14 cellular contexts compared by ENCODE assay signal in the genomic region with DNA sequence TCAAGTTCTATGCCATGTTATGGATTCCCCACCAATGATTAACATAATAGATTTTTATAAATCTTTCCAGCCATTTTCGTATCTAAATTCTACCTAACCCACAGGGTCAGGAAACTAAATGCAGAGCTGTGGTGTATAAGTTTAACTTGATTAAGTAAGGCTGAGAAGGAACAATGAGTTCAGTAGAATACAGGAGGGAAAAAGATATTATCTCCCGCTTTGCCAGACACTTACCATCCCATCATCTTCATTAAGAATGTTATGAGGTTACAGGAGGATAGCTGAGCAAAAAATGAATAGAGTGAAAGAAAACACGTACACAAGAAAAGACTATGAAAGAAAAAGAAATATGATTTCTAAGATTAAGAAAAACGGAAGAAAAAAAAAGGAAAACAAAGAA. TPM values are rescaled to one million over a fixed set of nuclear protein-coding genes. Genes with fewer than 3 reads are reported as not detected.
DNase-seq lines count a peak whose midpoint lies in the region; ATAC-seq and TF ChIP-seq lines count a peak whose summit lies in the region.
"Had no signal": no experiment of that assay in that cellular context is flagged by ENCODE, and none has a peak within 500 bp of the region (broad histone marks: within the 10 kb centered on the region; RNA-seq: fewer than 3 reads in every experiment).

No MANE protein-coding gene starts in this region.

- peaks cover 4 to 6% (median 5%) of the 10 kb centered on the region in 3 experiments for H3K36me3 ChIP-seq in naive thymus-derived CD4-positive, alpha-beta T cell (ENCODE audit: control insufficient read depth in 2 of 3, insufficient read depth in 3 of 3, low read length in 3 of 3)
- peaks cover 8% of the 10 kb centered on the region for H3K36me3 ChIP-seq in OCI-LY7 (ENCODE audit: insufficient read depth, low read length)

- no peaks in the 10 kb centered on the region for H3K27me3 ChIP-seq in naive thymus-derived CD4-positive, alpha-beta T cell (ENCODE audit: control insufficient read depth in 2 of 2, insufficient read depth in 2 of 2, low read length in 2 of 2)

- no peaks in the 10 kb centered on the region for H3K9me3 ChIP-seq in naive thymus-derived CD4-positive, alpha-beta T cell (ENCODE audit: control insufficient read depth in 2 of 3, low read length in 3 of 3)
- H3K9me3 ChIP-seq in OCI-LY7 (ENCODE audit: low read length): no peaks in the 10 kb centered on the region
- H3K9me3 ChIP-seq: Caco-2, HAP-1 had no signal

- H3K9me3 Mint-ChIP-seq in activated naive CD8-positive, alpha-beta T cell (ENCODE audit: low read depth): no peaks in the 10 kb centered on the region
- H3K9me3 Mint-ChIP-seq in activated naive CD8-positive, alpha-beta T cell treated with anti-CD3 and anti-CD28 coated beads, Interleukin-2, amount 50 U/mL, for 24 hours: no peaks in the 10 kb centered on the region
- H3K9me3 Mint-ChIP-seq in naive thymus-derived CD4-positive, alpha-beta T cell: no peaks in the 10 kb centered on the region
- H3K9me3 Mint-ChIP-seq: CD8-positive, alpha-beta T cell; HFFc6 had no signal

- H3K4me1 Mint-ChIP-seq in activated naive CD8-positive, alpha-beta T cell (ENCODE audit: low read depth): peaks cover 8% of the 10 kb centered on the region
- H3K4me1 Mint-ChIP-seq in activated naive CD8-positive, alpha-beta T cell treated with anti-CD3 and anti-CD28 coated beads, Interleukin-2, amount 50 U/mL, for 24 hours: peaks cover 3% of the 10 kb centered on the region
- H3K4me1 Mint-ChIP-seq in naive thymus-derived CD4-positive, alpha-beta T cell: peaks cover 0 to 18% (median 8%) of the 10 kb centered on the region in 7 donors

- POLR2A ChIA-PET in naive thymus-derived CD4-positive, alpha-beta T cell (lab: Charles Lee): no interaction called here
- POLR2A ChIA-PET in OCI-LY7 (lab: Charles Lee): interaction anchor here (1.0 kb wide), 1 partner anchor 11 kb away, joined by 3 read pairs; no protein-coding TSS in a partner anchor

- H2AFZ ChIP-seq in OCI-LY7 (ENCODE audit: low read length): no peak overlapping the region

- CTCF ChIA-PET in naive thymus-derived CD4-positive, alpha-beta T cell (lab: Charles Lee): no interaction called here
- CTCF ChIA-PET in OCI-LY7 (lab: Charles Lee; ENCODE audit: unreplicated experiment): no interaction called here

- no peaks in the 10 kb centered on the region for H3K79me2 ChIP-seq in OCI-LY7 (ENCODE audit: insufficient read depth, low read depth, low read length)

- no peak for TF ChIP-seq CTCF in OCI-LY7 (conservative IDR thresholded peaks at IDR 0.05; ENCODE audit: low read length)

- H4K20me1 ChIP-seq in OCI-LY7 (ENCODE audit: insufficient read depth, low read length): no peaks in the 10 kb centered on the region

- peaks cover 2% of the 10 kb centered on the region for H3K36me3 Mint-ChIP-seq in activated naive CD8-positive, alpha-beta T cell
- H3K36me3 Mint-ChIP-seq in activated naive CD8-positive, alpha-beta T cell treated with anti-CD3 and anti-CD28 coated beads, Interleukin-2, amount 50 U/mL, for 24 hours (ENCODE audit: low read depth): peaks cover 32% of the 10 kb centered on the region
- H3K36me3 Mint-ChIP-seq in naive thymus-derived CD4-positive, alpha-beta T cell: peaks cover 4 to 41% (median 21%) of the 10 kb centered on the region in 5 donors

- H3K4me3 ChIP-seq in naive thymus-derived CD4-positive, alpha-beta T cell (ENCODE audit: low read length): no peak overlapping the region
- no peak overlapping the region for H3K4me3 ChIP-seq in OCI-LY7 (ENCODE audit: low read depth, low read length, poor library complexity, severe bottlenecking)
- H3K4me3 ChIP-seq: HAP-1 had no signal

- H3K27me3 Mint-ChIP-seq in activated naive CD8-positive, alpha-beta T cell: no peaks in the 10 kb centered on the region
- no peaks in the 10 kb centered on the region for H3K27me3 Mint-ChIP-seq in activated naive CD8-positive, alpha-beta T cell treated with anti-CD3 and anti-CD28 coated beads, Interleukin-2, amount 50 U/mL, for 24 hours
- H3K27me3 Mint-ChIP-seq in naive thymus-derived CD4-positive, alpha-beta T cell: no peaks in the 10 kb centered on the region

- no peak for ATAC-seq in activated naive CD8-positive, alpha-beta T cell treated with anti-CD3 and anti-CD28 coated beads, Interleukin-2, amount 50 U/mL, for 24 hours
- ATAC-seq in naive thymus-derived CD4-positive, alpha-beta T cell: no peak
- no peak for ATAC-seq in HG02885 (IDR thresholded peaks at IDR 0.05; ENCODE audit: poor library complexity, unreplicated experiment)
- ATAC-seq: CD8-positive, alpha-beta T cell had no signal

- no peak overlapping the region for H3K4me2 ChIP-seq in OCI-LY7 (ENCODE audit: low read length)

- peaks cover 3% of the 10 kb centered on the region; the same call in 1 of the 2 replicates for H3K9me2 ChIP-seq in OCI-LY7 (ENCODE audit: insufficient read depth, low read length)

- H3K4me3 Mint-ChIP-seq in activated naive CD8-positive, alpha-beta T cell: no peak overlapping the region
- H3K4me3 Mint-ChIP-seq in activated naive CD8-positive, alpha-beta T cell treated with anti-CD3 and anti-CD28 coated beads, Interleukin-2, amount 50 U/mL, for 24 hours: no peak overlapping the region
- H3K4me3 Mint-ChIP-seq in naive thymus-derived CD4-positive, alpha-beta T cell: no peak overlapping the region
- H3K4me3 Mint-ChIP-seq: CD8-positive, alpha-beta T cell; HFFc6 had no signal

- peak overlapping the region; percentile 58 for H3K27ac Mint-ChIP-seq in activated naive CD8-positive, alpha-beta T cell
- no peak overlapping the region for H3K27ac Mint-ChIP-seq in activated naive CD8-positive, alpha-beta T cell treated with anti-CD3 and anti-CD28 coated beads, Interleukin-2, amount 50 U/mL, for 24 hours
- H3K27ac Mint-ChIP-seq in naive thymus-derived CD4-positive, alpha-beta T cell: peak overlapping the region in 5 of 9 donors; percentile 41 to 80 (median 77)
- H3K27ac Mint-ChIP-seq: CD8-positive, alpha-beta T cell; HFFc6 had no signal

- no peak for DNase-seq in activated naive CD8-positive, alpha-beta T cell treated with anti-CD3 and anti-CD28 coated beads, Interleukin-2, amount 50 U/mL, for 24 hours
- peak; percentile 92 for DNase-seq in SK-N-DZ (ENCODE audit: low spot score)
- DNase-seq in naive thymus-derived CD4-positive, alpha-beta T cell: no peak
- DNase-seq in OCI-LY7 (ENCODE audit: low spot score): no peak
- DNase-seq: C1 segment of cervical spinal cord; Caco-2; CD8-positive, alpha-beta T cell; DMS153; DND-41; GOT3; HFFc6 had no signal

- BruUV-seq in OCI-LY7 (replicated peaks; lab: Mats Ljungman, UMichigan): no TSS peak

- no peak overlapping the region for H3K27ac ChIP-seq in naive thymus-derived CD4-positive, alpha-beta T cell (ENCODE audit: low read depth, low read length)
- no peak overlapping the region for H3K27ac ChIP-seq in OCI-LY7 (ENCODE audit: low read depth, low read length, poor library complexity, severe bottlenecking)

- H3K4me1 ChIP-seq in naive thymus-derived CD4-positive, alpha-beta T cell (ENCODE audit: control insufficient read depth in 2 of 2, insufficient read depth in 2 of 2, low read length in 2 of 2): no peaks in the 10 kb centered on the region
- H3K4me1 ChIP-seq in OCI-LY7 (ENCODE audit: insufficient read depth, low read length, poor library complexity, severe bottlenecking): no peaks in the 10 kb centered on the region
- H3K4me1 ChIP-seq: Caco-2, HAP-1 had no signal

- intact Hi-C loops in naive thymus-derived CD4-positive, alpha-beta T cell (cut with micrococcal nuclease): no loop called here
- intact Hi-C loops in OCI-LY7 (cut with micrococcal nuclease; ENCODE audit: unreplicated experiment): no loop called here

RNA-seq across cellular contexts. Expression of a gene that starts 27.1 kb away (rescaled TPM):
- polyA plus RNA-seq in SK-N-DZ (2014; cell fraction: cytosol; rRNA removed): 77.9 and 85.0 TPM in 2 replicates
- 105 and 106 TPM in 2 replicates for polyA plus RNA-seq in SK-N-DZ (2014; cell fraction: nucleus; rRNA removed)
- total RNA-seq in naive thymus-derived CD4-positive, alpha-beta T cell: 100 to 1,000 TPM; 136 to 358 (median 226) TPM
- polyA plus RNA-seq in naive thymus-derived CD4-positive, alpha-beta T cell: 100 to 1,000 TPM; 129 to 204 TPM
- 54.2 and 57.5 TPM in 2 replicates for total RNA-seq in OCI-LY7 (2014; rRNA removed; shearing (Covaris generic))
- 76.3 and 81.2 TPM in 2 replicates for total RNA-seq in OCI-LY7 (2022)
